In genomic region chr22:42693763-42694683, GRCh38 we compare ENCODE assay signal across 21 cellular contexts. TPM values are rescaled to one million over a fixed set of nuclear protein-coding genes. Genes with fewer than 3 reads are reported as not detected.
DNase-seq lines count a peak whose midpoint lies in the region; ATAC-seq and TF ChIP-seq lines count a peak whose summit lies in the region.
"Had no signal": no experiment of that assay in that cellular context is flagged by ENCODE, and none has a peak within 500 bp of the region (broad histone marks: within the 10 kb centered on the region; RNA-seq: fewer than 3 reads in every experiment).

No MANE protein-coding gene starts in this region.

- no peaks in the 10 kb centered on the region for H3K27me3 ChIP-seq in heart left ventricle
- H3K27me3 ChIP-seq in gastroesophageal sphincter = no peaks in the 10 kb centered on the region
- H3K27me3 ChIP-seq in psoas muscle (ENCODE audit: insufficient read depth in 3 of 3, low read length in 2 of 3) = no peaks in the 10 kb centered on the region
- H3K27me3 ChIP-seq: MG63 had no signal

- H3K27ac ChIP-seq in heart left ventricle (peak overlapping the region in 10 of 12 donors; percentile 40 to 99 (median 93)), gastroesophageal sphincter (peak overlapping the region in 3 of 4 donors; percentile 89 to 91 (median 90)), psoas muscle (peak overlapping the region; percentile 90)
- H3K27ac ChIP-seq: C4-2B had no signal

- H3K4me3 ChIP-seq in heart left ventricle (no peak overlapping the region), gastroesophageal sphincter (no peak overlapping the region), psoas muscle (no peak overlapping the region)
- H3K4me3 ChIP-seq: MG63 had no signal

- 85 to 90% (median 86%) methylated on average over 15 to 25 of the region's 25 CpGs for WGBS in heart left ventricle, 4 donors
- 93% methylated on average over 3 of the region's 25 CpGs; no CpG with 5 or more reads in 1 of the 2 donors for WGBS in gastroesophageal sphincter (ENCODE audit: low coverage in 1 of 2), 2 donors
- 92 to 93% (median 93%) methylated on average over 25 of the region's 25 CpGs for WGBS in psoas muscle, 3 donors

- no peak for TF ChIP-seq EP300 in gastroesophageal sphincter (IDR thresholded peaks at IDR 0.05)

- no peak for ATAC-seq in heart left ventricle
- ATAC-seq in Right ventricle myocardium inferior = no peak
- no peak for ATAC-seq in gastroesophageal sphincter
- no peak for ATAC-seq in psoas muscle
- ATAC-seq in left lobe of liver = no peak
- no peak for ATAC-seq in HG03571 (IDR thresholded peaks at IDR 0.05; ENCODE audit: unreplicated experiment)
- ATAC-seq: PC-3 had no signal

- intact Hi-C loops in heart left ventricle (cut with DNase I) = no loop called here
- intact Hi-C loops in Right ventricle myocardium inferior (cut with DNase I) = no loop called here
- intact Hi-C loops in psoas muscle (cut with DNase I) = no loop called here

- peaks cover 0 to 59% (median 37%) of the 10 kb centered on the region in 9 donors for H3K36me3 ChIP-seq in heart left ventricle
- H3K36me3 ChIP-seq in gastroesophageal sphincter = peaks cover 0 to 40% of the 10 kb centered on the region in 2 donors
- peaks cover 0 to 14% of the 10 kb centered on the region in 2 donors for H3K36me3 ChIP-seq in psoas muscle (ENCODE audit: insufficient read depth in 1 of 2, low read depth in 1 of 2)

- no peaks in the 10 kb centered on the region for H3K9me3 ChIP-seq in heart left ventricle
- no peaks in the 10 kb centered on the region for H3K9me3 ChIP-seq in gastroesophageal sphincter
- no peaks in the 10 kb centered on the region for H3K9me3 ChIP-seq in psoas muscle
- H3K9me3 ChIP-seq: MG63 had no signal

- TF ChIP-seq CTCF in heart left ventricle (IDR thresholded peaks at IDR 0.05) (no peak), gastroesophageal sphincter (IDR thresholded peaks at IDR 0.05) (no peak), psoas muscle (IDR thresholded peaks at IDR 0.05) (no peak)

- peaks cover 9 to 86% (median 52%) of the 10 kb centered on the region in 12 donors for H3K4me1 ChIP-seq in heart left ventricle
- H3K4me1 ChIP-seq in gastroesophageal sphincter = peaks cover 2 to 98% (median 58%) of the 10 kb centered on the region in 3 donors
- peaks cover 62% of the 10 kb centered on the region for H3K4me1 ChIP-seq in psoas muscle

- DNase-seq in heart left ventricle = no peak
- DNase-seq in Right ventricle myocardium inferior (ENCODE audit: missing footprints) = no peak
- peak in 1 of 2 donors; percentile 51 for DNase-seq in psoas muscle
- DNase-seq in CD1c-positive myeloid dendritic cell (ENCODE audit: extremely low spot score) = no peak
- no peak for DNase-seq in left lobe of liver (ENCODE audit: low spot score)
- no peak for DNase-seq in H4 (ENCODE audit: low spot score)
- DNase-seq: GF-D8, GOT3, HFFc6, Karpas-422, MG63, NCI-H1092, NCI-H2081 treated with DMSO at 0.1 percent for 48 hours, NCI-H510A, NCI-H774, PC-3 had no signal

- TF ChIP-seq POLR2A in heart left ventricle (IDR thresholded peaks at IDR 0.05) (no peak), gastroesophageal sphincter (IDR thresholded peaks at IDR 0.05) (no peak)

RNA-seq across cellular contexts. Expression of gene A4GALT, which starts 26.6 kb away (rescaled TPM):
- 100 to 1,000 TPM in 2 of 9 donors, 10 to 100 TPM in 7; 30.7 to 127 (median 63.4) TPM for total RNA-seq in heart left ventricle
- 100 to 1,000 TPM in 1 of 2 donors, 10 to 100 TPM in 1; 91.7 to 230 TPM for polyA plus RNA-seq in heart left ventricle
- 81.2 TPM for total RNA-seq in Right ventricle myocardium inferior
- 10 to 100 TPM; 36.9 to 70.9 (median 55.3) TPM for total RNA-seq in gastroesophageal sphincter
- 10 to 100 TPM; 11.2 to 28.8 (median 18.3) TPM for total RNA-seq in psoas muscle
- 10 to 100 TPM in 2 of 3 donors, 1 to 10 TPM in 1; 6.5 to 24.7 (median 13.0) TPM for polyA plus RNA-seq in psoas muscle
- 1.0 TPM for total RNA-seq in left lobe of liver
- total RNA-seq in H4 (2014; rRNA removed; shearing (Covaris generic)) = 0.48 and 2.2 TPM in 2 replicates

RNA-seq across cellular contexts. Expression of gene CYB5R3, which starts 44.8 kb away (rescaled TPM):
- total RNA-seq in heart left ventricle = 100 to 1,000 TPM; 223 to 459 (median 305) TPM
- 100 to 1,000 TPM; 135 to 379 TPM for polyA plus RNA-seq in heart left ventricle
- 268 TPM for total RNA-seq in Right ventricle myocardium inferior
- total RNA-seq in gastroesophageal sphincter = 100 to 1,000 TPM; 127 to 268 (median 155) TPM
- total RNA-seq in psoas muscle = 100 to 1,000 TPM; 120 to 208 (median 176) TPM
- polyA plus RNA-seq in psoas muscle = 100 to 1,000 TPM; 130 to 230 (median 162) TPM
- 147 TPM for total RNA-seq in left lobe of liver
- total RNA-seq in H4 (2014; rRNA removed; shearing (Covaris generic)) = 44.0 and 48.4 TPM in 2 replicates

RNA-seq across cellular contexts. Expression of gene ATP5MGL, which starts 53.6 kb away (rescaled TPM):
- total RNA-seq in heart left ventricle (1 to 10 TPM in 1 of 9 donors, under 1 TPM in 4, not detected in 4; 0.31 to 1.3 (median 0.53) TPM), Right ventricle myocardium inferior (0.41 TPM), gastroesophageal sphincter (1 to 10 TPM in 1 of 4 donors, not detected in 3; 1.8 TPM), psoas muscle (under 1 TPM in 3 of 4 donors, not detected in 1; 0.50 to 0.57 (median 0.55) TPM), left lobe of liver (0.75 TPM)
- polyA plus RNA-seq in heart left ventricle (under 1 TPM in 1 of 2 donors, not detected in 1; 0.61 TPM), psoas muscle (under 1 TPM in 1 of 3 donors, not detected in 2; 0.04 TPM)
- total RNA-seq in H4 (2014; rRNA removed; shearing (Covaris generic)) = not detected in 2 replicates
- total RNA-seq: Daoy, HT-29, PC-3 had no signal
